In the genomic region with DNA sequence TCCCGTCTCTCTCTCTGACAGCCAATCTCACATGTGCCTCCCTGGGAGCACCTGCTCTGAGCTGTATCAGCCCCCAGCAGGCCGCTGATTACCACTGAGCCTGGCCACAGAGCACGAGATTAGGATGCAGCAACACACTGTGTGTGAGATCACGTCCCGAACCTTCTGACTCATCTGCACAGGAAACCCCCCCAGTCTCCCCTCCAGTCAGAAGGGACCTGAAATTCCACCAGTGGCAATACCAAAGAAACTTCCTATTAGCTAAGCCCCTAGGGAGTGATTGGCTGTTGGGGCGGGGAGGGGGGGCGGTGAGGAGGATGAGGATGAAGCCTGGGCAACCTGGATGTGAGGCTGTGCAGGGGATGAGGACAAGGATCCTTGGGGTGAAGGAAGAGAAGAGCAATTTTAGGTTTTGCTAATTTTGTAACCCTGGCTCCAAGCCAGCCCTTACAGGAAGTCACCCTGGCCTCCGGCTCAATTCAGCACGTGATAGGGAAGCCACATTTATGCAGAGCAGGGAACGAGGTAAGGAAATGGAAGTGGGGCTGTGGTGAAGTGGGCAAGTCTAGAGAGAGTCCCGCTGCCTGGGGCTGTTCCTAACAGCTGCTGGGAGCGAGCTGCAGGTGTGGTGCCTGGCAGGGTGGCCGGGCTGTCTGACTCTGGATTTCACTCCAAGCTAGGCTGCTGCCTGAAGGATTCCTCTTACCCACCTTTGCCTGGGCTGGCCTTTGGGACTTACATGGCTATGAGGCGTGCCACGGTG, we compare ENCODE assay signal across 8 cellular contexts.
A peak's percentile ranks its signal among the peaks of the same experiment; 100 is the strongest.
DNase-seq lines count a peak whose midpoint lies in the region; ATAC-seq lines count a peak whose summit lies in the region.

No MANE protein-coding gene starts in this region.

- DNase-seq in GF-D8 (lab: John Stamatoyannopoulos, UW): peak; percentile 99
- DNase-seq in KG1 (lab: John Stamatoyannopoulos, UW): peak; percentile 89
- DNase-seq in activated CD4-positive, CD25-positive, alpha-beta regulatory T cell treated with anti-CD3 and anti-CD28 coated beads, Interleukin-2, amount 50 U/mL, for 16 hours (ENCODE audit: low read depth, low spot score): peak; percentile 69
- peak; percentile 75 for DNase-seq in central memory CD4-positive, alpha-beta T cell
- DNase-seq in medulla oblongata (ENCODE audit: extremely low spot score): peak; percentile 36
- peak; percentile 77 to 88 for DNase-seq in stimulated activated CD8-positive, alpha-beta memory T cell treated with anti-CD3 and anti-CD28 coated beads, Interleukin-15, amount 100 ng/mL, for 4 hours (ENCODE audit: low read depth in 2 of 2)
- no peak for DNase-seq in Ammon's horn (ENCODE audit: low spot score)

- ATAC-seq in GM21576 (IDR thresholded peaks at IDR 0.05; ENCODE audit: unreplicated experiment): peak; percentile 88
